Comparison of ENCODE assay signal across 8 cellular contexts in genomic region chrX:129932137-129932791, GRCh38.
DNase-seq lines count a peak whose midpoint lies in the region; ATAC-seq and TF ChIP-seq lines count a peak whose summit lies in the region.

No MANE protein-coding gene starts in this region.

- DNase-seq in GM12865 (ENCODE audit: low read depth) (peak; percentile 92), NCI-H226 (peak; percentile 42), left kidney (ENCODE audit: low read depth, low spot score) (peak; percentile 92), NK-92 (lab: John Stamatoyannopoulos, UW; ENCODE audit: unreplicated experiment) (no peak)
- peak; percentile 73 for DNase-seq in activated CD4-positive, alpha-beta T cell treated with anti-CD3 and anti-CD28 coated beads for 48 hours
- DNase-seq in stimulated activated CD4-positive, alpha-beta T cell treated with anti-CD3 and anti-CD28 coated beads, Interleukin-1b, Interleukin-23, amount 100 ng/mL, for 4 hours (ENCODE audit: low read depth in 2 of 2): peak; percentile 64 to 71

- peak; percentile 66 for ATAC-seq in HG02885 (IDR thresholded peaks at IDR 0.05; ENCODE audit: poor library complexity, unreplicated experiment)

- TF ChIP-seq CTCF in GM12865 (IDR thresholded peaks at IDR 0.05; ENCODE audit: insufficient read depth, low read depth, low read length, missing control alignments): no peak

- H3K4me3 ChIP-seq in GM12865 (ENCODE audit: low read depth, low read length): peak overlapping the region; percentile 83

- peak overlapping the region; percentile 88 for H3K27ac ChIP-seq in cingulate gyrus (ENCODE audit: low read depth, low read length)
